8 cellular contexts compared by ENCODE assay signal in genomic region chrX:118495958-118496762, GRCh38. TPM values are rescaled to one million over a fixed set of nuclear protein-coding genes. Genes with fewer than 3 reads are reported as not detected.
DNase-seq lines count a peak whose midpoint lies in the region; ATAC-seq and TF ChIP-seq lines count a peak whose summit lies in the region.

No MANE protein-coding gene starts in this region.

- peaks cover 4% of the 10 kb centered on the region for H3F3A ChIP-seq in SK-N-SH (replicated peaks; ENCODE audit: insufficient read depth)

- H3K9ac ChIP-seq in SK-N-SH (peak overlapping the region; percentile 64), iPS-15b (ENCODE audit: low read depth, low read length) (peak overlapping the region; percentile 37)

- peaks cover 35% of the 10 kb centered on the region for H3K4me1 Mint-ChIP-seq in CD4-positive, alpha-beta T cell (ENCODE audit: low read depth)
- peaks cover 31% of the 10 kb centered on the region for H3K4me1 Mint-ChIP-seq in activated naive CD8-positive, alpha-beta T cell (ENCODE audit: low read depth)

- H3K27ac Mint-ChIP-seq in CD4-positive, alpha-beta T cell = peak overlapping the region; percentile 99
- peak overlapping the region; percentile 96 for H3K27ac Mint-ChIP-seq in activated naive CD8-positive, alpha-beta T cell

- H3K4me2 ChIP-seq in SK-N-SH = peak overlapping the region; percentile 79

- H3K4me1 ChIP-seq in SK-N-SH (ENCODE audit: control insufficient read depth in 1 of 2, insufficient read depth in 2 of 2, low read depth in 1 of 2, low read length in 1 of 2) (peaks cover 0 to 4% of the 10 kb centered on the region in 2 experiments; a peak in 1 of 4 replicates), iPS-15b (ENCODE audit: control insufficient read depth, insufficient read depth, low read length) (peaks cover 10% of the 10 kb centered on the region)

- H3K79me2 ChIP-seq in SK-N-SH (ENCODE audit: insufficient read depth) = peaks cover 27% of the 10 kb centered on the region

- peak; percentile 61 to 83 (median 76) for DNase-seq in CD4-positive, alpha-beta T cell
- DNase-seq in HK-2 (ENCODE audit: unreplicated experiment) (peak; percentile 37), SK-N-SH (peak; percentile 59), NCI-H2029 (lab: John Stamatoyannopoulos, UW) (no peak)
- peak; percentile 43 to 48 for DNase-seq in stimulated activated CD4-positive, alpha-beta T cell treated with anti-CD3 and anti-CD28 coated beads, Interleukin-12 subunit alpha, Interleukin-12 subunit beta, amount 100 ng/mL, for 24 hours (ENCODE audit: low read depth in 2 of 2)

- no peak for TF ChIP-seq RAD21 in SK-N-SH (IDR thresholded peaks at IDR 0.05; ENCODE audit: low read length)

- peaks cover 32% of the 10 kb centered on the region for H3K36me3 Mint-ChIP-seq in CD4-positive, alpha-beta T cell (ENCODE audit: low read depth)
- no peaks in the 10 kb centered on the region for H3K36me3 Mint-ChIP-seq in activated naive CD8-positive, alpha-beta T cell

- H3K27ac ChIP-seq in CD4-positive, alpha-beta T cell (ENCODE audit: low read depth, low read length) = peak overlapping the region; percentile 90
- H3K27ac ChIP-seq in SK-N-SH (ENCODE audit: low read depth in 2 of 2, low read length in 1 of 2) = peak overlapping the region; percentile 6 to 62; a peak in 3 of 4 replicates

- H3K4me3 Mint-ChIP-seq in CD4-positive, alpha-beta T cell = peak overlapping the region; percentile 99
- H3K4me3 Mint-ChIP-seq in activated naive CD8-positive, alpha-beta T cell = peak overlapping the region; percentile 97

- CTCF ChIA-PET in CD4-positive, alpha-beta T cell (lab: Charles Lee) = interaction anchor here (0.7 to 2.1 kb wide), 6 partner anchors 22 to 105 kb away, joined by 3 to 7 read pairs (median 3); no protein-coding TSS in a partner anchor
- CTCF ChIA-PET in SK-N-SH (lab: Yijun Ruan, JAX) = interaction anchor here (4.3 kb wide), 1 partner anchor 105 kb away, joined by 13 read pairs; no protein-coding TSS in a partner anchor

- peak overlapping the region; percentile 73; the same call in 1 of the 2 replicates for H2AFZ ChIP-seq in SK-N-SH (ENCODE audit: low read depth)

- no peaks in the 10 kb centered on the region for H3K27me3 ChIP-seq in CD4-positive, alpha-beta T cell (ENCODE audit: control insufficient read depth, insufficient read depth, low read length)
- H3K27me3 ChIP-seq in SK-N-SH (ENCODE audit: insufficient read depth) (peaks cover 6% of the 10 kb centered on the region; the same call in 1 of the 2 replicates), iPS-15b (ENCODE audit: control insufficient read depth, insufficient read depth, low read length) (peaks cover 18% of the 10 kb centered on the region)

- H3K27me3 Mint-ChIP-seq in CD4-positive, alpha-beta T cell = no peaks in the 10 kb centered on the region
- no peaks in the 10 kb centered on the region for H3K27me3 Mint-ChIP-seq in activated naive CD8-positive, alpha-beta T cell

- H3K36me3 ChIP-seq in SK-N-SH (replicated peaks in 1 of 2; ENCODE audit: control insufficient read depth in 1 of 2, insufficient read depth in 2 of 2, low read length in 1 of 2) (no peaks in the 10 kb centered on the region), iPS-15b (ENCODE audit: control insufficient read depth, insufficient read depth, low read length) (no peaks in the 10 kb centered on the region)

- H4K20me1 ChIP-seq in SK-N-SH (ENCODE audit: insufficient read depth) = no peaks in the 10 kb centered on the region; the same call in 1 of the 2 replicates

- intact Hi-C loops in CD4-positive, alpha-beta T cell (cut with DNase I, micrococcal nuclease) = loop anchor here (2.0 to 5.0 kb wide), 3 partner anchors 33 to 41 kb away; no protein-coding TSS in a partner anchor

- peak overlapping the region; percentile 59 to 76 for H3K4me3 ChIP-seq in SK-N-SH (ENCODE audit: low read depth in 2 of 2, low read length in 1 of 2)
- H3K4me3 ChIP-seq in iPS-15b (ENCODE audit: low read depth, low read length) = peak overlapping the region; percentile 76

- TF ChIP-seq EP300 in SK-N-SH (IDR thresholded peaks at IDR 0.05; ENCODE audit: borderline replicate concordance in 1 of 2, low read depth in 1 of 2, low read length in 1 of 2) = no peak

- H3K9me2 ChIP-seq in SK-N-SH = no peaks in the 10 kb centered on the region

- H3K9me3 Mint-ChIP-seq in CD4-positive, alpha-beta T cell = no peaks in the 10 kb centered on the region
- no peaks in the 10 kb centered on the region for H3K9me3 Mint-ChIP-seq in activated naive CD8-positive, alpha-beta T cell (ENCODE audit: low read depth)

- TF ChIP-seq CTCF in CD4-positive, alpha-beta T cell (IDR thresholded peaks at IDR 0.05) = no peak
- TF ChIP-seq CTCF in SK-N-SH (IDR thresholded peaks at IDR 0.05) = no peak

- POLR2A ChIA-PET in CD4-positive, alpha-beta T cell (lab: Charles Lee) = interaction anchor here (0.7 to 5.6 kb wide), 16 partner anchors 8 to 1296 kb away, joined by 3 to 117 read pairs (median 4); partner anchors contain the start of genes RPL39, SEPTIN6 and WDR44
- POLR2A ChIA-PET in SK-N-SH (lab: Yijun Ruan, JAX) = no interaction called here

- 8% methylated on average over 19 of the region's 81 CpGs for WGBS in SK-N-SH (ENCODE audit: low lambda C conversion rate)

- ATAC-seq in CD4-positive, alpha-beta T cell (ENCODE audit: poor library complexity) = peak; percentile 69
- ATAC-seq in GM19463 (IDR thresholded peaks at IDR 0.05; ENCODE audit: unreplicated experiment) = peak; percentile 56

- no peaks in the 10 kb centered on the region for H3K9me3 ChIP-seq in CD4-positive, alpha-beta T cell (ENCODE audit: control insufficient read depth, low read length)
- H3K9me3 ChIP-seq in SK-N-SH (no peaks in the 10 kb centered on the region), iPS-15b (ENCODE audit: control insufficient read depth, insufficient read depth, low read length) (no peaks in the 10 kb centered on the region)

TF ChIP-seq in SK-N-SH, 30 proteins besides CTCF, POLR2A, EP300 and RAD21:
- TF ChIP-seq MXI1 (IDR thresholded peaks at IDR 0.05; ENCODE audit: low read depth, low read length) (0 out of 2 replicates have a peak, but pooled peaks have one; percentile 9), PBX3 (IDR thresholded peaks at IDR 0.05) (no peak)

RNA-seq across cellular contexts. Expression of gene DOCK11, which starts 0.5 kb away (rescaled TPM):
- total RNA-seq in CD4-positive, alpha-beta T cell = 10 to 100 TPM; 68.2 to 70.3 TPM
- polyA plus RNA-seq in SK-N-SH (2012; rRNA removed) = 34.8 and 39.3 TPM in 2 replicates
- polyA plus RNA-seq in SK-N-SH (2012; cell fraction: cytosol; rRNA removed) = 50.5 and 72.0 TPM in 2 replicates
- polyA plus RNA-seq in SK-N-SH (2012; cell fraction: nucleus; rRNA removed) = 24.0 and 47.2 TPM in 2 replicates
